In genomic region chr16:10620120-10620519, GRCh38 we compare ENCODE assay signal across 13 cellular contexts. TPM values are rescaled to one million over a fixed set of nuclear protein-coding genes. Genes with fewer than 3 reads are reported as not detected.
"Had no signal": no experiment of that assay in that cellular context is flagged by ENCODE, and none has a peak within 500 bp of the region (broad histone marks: within the 10 kb centered on the region; RNA-seq: fewer than 3 reads in every experiment).

No MANE protein-coding gene starts in this region.

- H3K27me3 ChIP-seq: ascending aorta, vagina had no signal

- H3K9me3 ChIP-seq: ascending aorta, psoas muscle, stomach, thoracic aorta, vagina had no signal

- H3K4me3 ChIP-seq: psoas muscle had no signal

- H3K36me3 ChIP-seq: ascending aorta, stomach, thoracic aorta, vagina had no signal

- H3K4me1 ChIP-seq: ascending aorta, psoas muscle had no signal

- ATAC-seq: activated CD8-positive, alpha-beta T cell treated with anti-CD3 and anti-CD28 coated beads, Interleukin-2, amount 10 ng/mL, durations not matched to agents 7 days and 5 days; naive thymus-derived CD8-positive, alpha-beta T cell had no signal

- H3K36me3 Mint-ChIP-seq: naive thymus-derived CD8-positive, alpha-beta T cell had no signal

- H3K4me3 Mint-ChIP-seq: activated CD8-positive, alpha-beta T cell treated with anti-CD3 and anti-CD28 coated beads, Interleukin-2, amount 10 ng/mL, durations not matched to agents 7 days and 5 days; activated naive CD8-positive, alpha-beta T cell treated with anti-CD3 and anti-CD28 coated beads, Interleukin-2, amount 50 U/mL, for 24 hours; activated T-helper 1 cell treated with anti-CD3 and anti-CD28 coated beads, Interleukin-12 subunit alpha, Interleukin-12 subunit beta, Interleukin-2, Interleukin-4 antibody, amounts not matched to agents 30 ng/mL and 10 ng/mL and 1 ng/mL, durations not matched to agents 14 hours and 24 hours and 36 hours; naive thymus-derived CD8-positive, alpha-beta T cell; T-helper 1 cell treated with Interleukin-12 subunit alpha and Interleukin-12 subunit beta and Interleukin-4 antibody, amounts not matched to agents 30 μg/mL and 1 μg/mL, for 36 hours had no signal

- H3K27ac Mint-ChIP-seq: activated CD8-positive, alpha-beta T cell treated with anti-CD3 and anti-CD28 coated beads, Interleukin-2, amount 10 ng/mL, durations not matched to agents 7 days and 5 days; activated naive CD8-positive, alpha-beta T cell treated with anti-CD3 and anti-CD28 coated beads, Interleukin-2, amount 50 U/mL, for 24 hours; activated T-helper 1 cell treated with anti-CD3 and anti-CD28 coated beads, Interleukin-12 subunit alpha, Interleukin-12 subunit beta, Interleukin-2, Interleukin-4 antibody, amounts not matched to agents 30 ng/mL and 10 ng/mL and 1 ng/mL, durations not matched to agents 14 hours and 24 hours and 36 hours; naive thymus-derived CD8-positive, alpha-beta T cell; T-helper 1 cell treated with Interleukin-12 subunit alpha and Interleukin-12 subunit beta and Interleukin-4 antibody, amounts not matched to agents 30 μg/mL and 1 μg/mL, for 36 hours had no signal

- H3K4me1 Mint-ChIP-seq: activated naive CD8-positive, alpha-beta T cell treated with anti-CD3 and anti-CD28 coated beads, Interleukin-2, amount 50 U/mL, for 24 hours had no signal

- DNase-seq: activated CD4-positive, alpha-beta T cell treated with anti-CD3 and anti-CD28 coated beads for 4 hours; activated CD8-positive, alpha-beta memory T cell treated with anti-CD3 and anti-CD28 coated beads, Interleukin-2, amount 50 U/mL, for 48 hours; activated CD8-positive, alpha-beta T cell treated with anti-CD3 and anti-CD28 coated beads, Interleukin-2, amount 10 ng/mL, durations not matched to agents 7 days and 5 days; activated naive CD4-positive, alpha-beta T cell; naive thymus-derived CD8-positive, alpha-beta T cell had no signal

- H3K27ac ChIP-seq: ascending aorta, psoas muscle, thoracic aorta had no signal

- H3K9me3 Mint-ChIP-seq: activated naive CD8-positive, alpha-beta T cell treated with anti-CD3 and anti-CD28 coated beads, Interleukin-2, amount 50 U/mL, for 24 hours; activated T-helper 1 cell treated with anti-CD3 and anti-CD28 coated beads, Interleukin-12 subunit alpha, Interleukin-12 subunit beta, Interleukin-2, Interleukin-4 antibody, amounts not matched to agents 30 ng/mL and 10 ng/mL and 1 ng/mL, durations not matched to agents 14 hours and 24 hours and 36 hours; naive thymus-derived CD8-positive, alpha-beta T cell; T-helper 1 cell treated with Interleukin-12 subunit alpha and Interleukin-12 subunit beta and Interleukin-4 antibody, amounts not matched to agents 30 μg/mL and 1 μg/mL, for 36 hours had no signal

RNA-seq across cellular contexts. Expression of gene EMP2, which starts 39.7 kb away (rescaled TPM):
- total RNA-seq: activated CD8-positive, alpha-beta T cell treated with anti-CD3 and anti-CD28 coated beads, Interleukin-2, amount 10 ng/mL, durations not matched to agents 7 days and 5 days; activated T-helper 1 cell treated with anti-CD3 and anti-CD28 coated beads, Interleukin-12 subunit alpha, Interleukin-12 subunit beta, Interleukin-2, Interleukin-4 antibody, amounts not matched to agents 30 ng/mL and 10 ng/mL and 1 ng/mL, durations not matched to agents 14 hours and 24 hours and 36 hours; naive thymus-derived CD8-positive, alpha-beta T cell had no signal
